ENCODE assay signal across 24 cellular contexts in the genomic region with DNA sequence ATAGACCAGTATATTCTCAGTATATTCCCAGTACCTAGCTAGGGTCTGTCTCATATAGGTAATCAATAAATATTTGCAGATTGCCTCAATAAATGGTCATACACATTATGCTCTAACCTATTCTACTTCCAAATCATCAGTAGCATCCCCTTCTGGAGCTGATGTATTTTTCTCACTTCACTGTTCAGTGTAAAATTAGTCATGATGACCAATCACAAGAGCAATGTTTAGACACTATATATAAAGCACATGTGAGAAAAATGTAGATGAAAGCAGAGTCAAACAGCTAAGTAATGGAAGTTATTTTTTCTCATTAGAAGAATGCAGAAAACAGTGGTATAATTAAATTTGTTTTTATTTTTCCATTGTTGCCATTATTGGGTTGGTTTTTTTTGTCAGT.
"Had no signal": no experiment of that assay in that cellular context is flagged by ENCODE, and none has a peak within 500 bp of the region (broad histone marks: within the 10 kb centered on the region; RNA-seq: fewer than 3 reads in every experiment).

No MANE protein-coding gene starts in this region.

- H3K4me1 ChIP-seq: suprapubic skin had no signal

- H3K27ac Mint-ChIP-seq: activated naive CD8-positive, alpha-beta T cell treated with anti-CD3 and anti-CD28 coated beads, Interleukin-2, amount 10 ng/mL, durations not matched to agents 7 days and 5 days; activated T-helper 17 cell treated with anti-CD3 and anti-CD28 coated beads, Interleukin-2, amount 50 U/mL, for 72 hours; nephron progenitor cell; progenitor cell of endocrine pancreas; T-helper 1 cell treated with Interleukin-12 subunit alpha and Interleukin-12 subunit beta and Interleukin-4 antibody, amounts not matched to agents 30 μg/mL and 1 μg/mL, for 36 hours; type B pancreatic cell had no signal

- FAIRE-seq: endometrium had no signal

- H3K4me1 Mint-ChIP-seq: nephron progenitor cell had no signal

- H3K9me3 ChIP-seq: heart right ventricle, left ventricle myocardium inferior, suprapubic skin had no signal

- H3K4me3 ChIP-seq: coronary artery, heart right ventricle, left ventricle myocardium inferior, suprapubic skin had no signal

- DNase-seq: activated CD4-positive, alpha-beta memory T cell treated with anti-CD3 and anti-CD28 coated beads for 36 hours; activated CD4-positive, CD25-positive, alpha-beta regulatory T cell treated with anti-CD3 and anti-CD28 coated beads, Interleukin-2, amount 50 U/mL, for 72 hours; activated naive CD4-positive, alpha-beta T cell treated with Interleukin-2 at 50 U/mL for 16 hours; activated naive CD8-positive, alpha-beta T cell treated with anti-CD3 and anti-CD28 coated beads, Interleukin-2, amount 10 ng/mL, durations not matched to agents 7 days and 5 days; amygdala; central memory CD4-positive, alpha-beta T cell; erythroblast; heart right ventricle; immature natural killer cell; kidney glomerular epithelial cell; left ventricle myocardium inferior; mammary epithelial cell; nephron progenitor cell; nucleus accumbens; stimulated activated naive CD8-positive, alpha-beta T cell treated with anti-CD3 and anti-CD28 coated beads, Interleukin-15, amount 100 ng/mL, for 72 hours had no signal

- H3K27ac ChIP-seq: heart right ventricle, left ventricle myocardium inferior, suprapubic skin, VCaP had no signal

- H3K4me3 Mint-ChIP-seq: activated CD4-positive, alpha-beta memory T cell treated with anti-CD3 and anti-CD28 coated beads for 36 hours; activated naive CD8-positive, alpha-beta T cell treated with anti-CD3 and anti-CD28 coated beads, Interleukin-2, amount 10 ng/mL, durations not matched to agents 7 days and 5 days; activated T-helper 17 cell treated with anti-CD3 and anti-CD28 coated beads, Interleukin-2, amount 50 U/mL, for 72 hours; brain; immature natural killer cell; nephron progenitor cell; stimulated activated naive CD8-positive, alpha-beta T cell treated with anti-CD3 and anti-CD28 coated beads, Interleukin-15, amount 100 ng/mL, for 72 hours; T-helper 1 cell treated with Interleukin-12 subunit alpha and Interleukin-12 subunit beta and Interleukin-4 antibody, amounts not matched to agents 30 μg/mL and 1 μg/mL, for 36 hours; type B pancreatic cell had no signal

- H3K27me3 Mint-ChIP-seq: activated CD4-positive, alpha-beta memory T cell treated with anti-CD3 and anti-CD28 coated beads for 36 hours; activated naive CD8-positive, alpha-beta T cell treated with anti-CD3 and anti-CD28 coated beads, Interleukin-2, amount 10 ng/mL, durations not matched to agents 7 days and 5 days; activated T-helper 17 cell treated with anti-CD3 and anti-CD28 coated beads, Interleukin-2, amount 50 U/mL, for 72 hours; progenitor cell of endocrine pancreas; stimulated activated naive CD8-positive, alpha-beta T cell treated with anti-CD3 and anti-CD28 coated beads, Interleukin-15, amount 100 ng/mL, for 72 hours; type B pancreatic cell had no signal

- H3K9me3 Mint-ChIP-seq: activated CD4-positive, alpha-beta memory T cell treated with anti-CD3 and anti-CD28 coated beads for 36 hours; activated naive CD8-positive, alpha-beta T cell treated with anti-CD3 and anti-CD28 coated beads, Interleukin-2, amount 10 ng/mL, durations not matched to agents 7 days and 5 days; activated T-helper 17 cell treated with anti-CD3 and anti-CD28 coated beads, Interleukin-2, amount 50 U/mL, for 72 hours; brain; immature natural killer cell; nephron progenitor cell; stimulated activated naive CD8-positive, alpha-beta T cell treated with anti-CD3 and anti-CD28 coated beads, Interleukin-15, amount 100 ng/mL, for 72 hours; T-helper 1 cell treated with Interleukin-12 subunit alpha and Interleukin-12 subunit beta and Interleukin-4 antibody, amounts not matched to agents 30 μg/mL and 1 μg/mL, for 36 hours; type B pancreatic cell had no signal

- H3K27me3 ChIP-seq: heart right ventricle, suprapubic skin had no signal
